Comparison of ENCODE assay signal across 8 cellular contexts in the genomic region with DNA sequence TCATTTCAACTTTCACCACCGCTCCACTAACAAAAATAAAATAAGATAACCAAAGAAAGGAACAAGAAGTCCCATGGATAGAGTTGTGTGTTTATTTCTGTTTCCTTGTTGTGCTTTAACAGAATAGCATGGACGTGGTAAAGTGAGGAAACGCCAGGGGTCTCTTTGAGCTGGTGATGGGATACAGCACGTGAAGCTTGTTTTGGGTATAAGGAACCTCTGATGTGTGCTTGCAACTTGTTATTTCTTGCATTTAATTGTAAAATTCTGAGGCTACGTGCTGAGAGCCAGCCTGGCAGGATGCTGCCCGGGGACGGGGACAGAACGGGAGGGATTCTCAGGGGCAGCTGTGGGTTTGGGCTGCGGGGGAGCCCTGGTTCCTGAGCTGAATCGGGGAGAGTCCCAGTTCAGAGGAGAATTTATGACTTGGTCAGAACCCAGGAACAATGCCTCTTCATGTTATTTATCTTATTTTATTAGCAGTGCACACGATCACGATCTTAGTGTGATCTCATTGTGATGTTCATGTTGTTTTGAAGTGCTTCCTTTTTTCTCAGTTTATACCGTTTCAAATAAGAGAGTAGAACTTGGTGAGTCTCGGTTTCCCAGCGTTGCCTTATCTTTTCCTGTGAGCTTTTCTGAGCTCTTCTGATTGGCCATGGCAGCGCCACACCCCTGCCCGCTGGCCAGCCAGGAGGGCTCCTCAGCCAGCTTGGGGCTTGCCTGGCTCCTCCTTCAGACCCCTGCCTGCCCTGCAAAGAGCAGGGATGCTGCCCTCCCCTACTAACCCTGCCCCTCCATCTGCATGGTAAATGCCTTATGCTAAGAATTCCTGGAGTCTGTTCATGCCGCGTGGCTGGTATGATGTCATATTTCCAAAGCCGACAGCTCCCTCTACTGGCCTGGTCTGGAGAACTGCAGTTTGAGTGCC.
DNase-seq lines count a peak whose midpoint lies in the region; ATAC-seq and TF ChIP-seq lines count a peak whose summit lies in the region.

No MANE protein-coding gene starts in this region.

- POLR2A ChIA-PET in activated CD4-positive, alpha-beta T cell treated with anti-CD3 and anti-CD28 coated beads, Interleukin-2, amount 10 ng/mL, durations not matched to agents 7 days and 5 days (lab: Charles Lee), result interaction anchor here (0.6 kb wide), 1 partner anchor 131 kb away, joined by 6 read pairs; no protein-coding TSS in a partner anchor

- peak overlapping the region; percentile 55 for H3K27ac ChIP-seq in C4-2B

- intact Hi-C loops in dendritic cell treated with granulocyte-macrophage colony-stimulating factor and Interleukin-4, amounts not matched to agents 40 ng/mL and 50 ng/mL, for 4 days (cut with micrococcal nuclease), result loop anchor here (1.0 to 5.0 kb wide), 3 partner anchors 63 to 345 kb away; a partner anchor contains a TSS

- H3K9me3 Mint-ChIP-seq in activated CD4-positive, alpha-beta T cell treated with anti-CD3 and anti-CD28 coated beads, Interleukin-2, amount 10 ng/mL, durations not matched to agents 7 days and 5 days, result no peaks in the 10 kb centered on the region
- H3K9me3 Mint-ChIP-seq in dendritic cell treated with granulocyte-macrophage colony-stimulating factor and Interleukin-4, amounts not matched to agents 40 ng/mL and 50 ng/mL, for 4 days, result no peaks in the 10 kb centered on the region

- H3K27me3 Mint-ChIP-seq in activated CD4-positive, alpha-beta T cell treated with anti-CD3 and anti-CD28 coated beads, Interleukin-2, amount 10 ng/mL, durations not matched to agents 7 days and 5 days, result peaks cover 5% of the 10 kb centered on the region
- H3K27me3 Mint-ChIP-seq in dendritic cell treated with granulocyte-macrophage colony-stimulating factor and Interleukin-4, amounts not matched to agents 40 ng/mL and 50 ng/mL, for 4 days, result peaks cover 43% of the 10 kb centered on the region

- H3K4me3 Mint-ChIP-seq in activated CD4-positive, alpha-beta T cell treated with anti-CD3 and anti-CD28 coated beads, Interleukin-2, amount 10 ng/mL, durations not matched to agents 7 days and 5 days, result peak overlapping the region; percentile 70
- H3K4me3 Mint-ChIP-seq in dendritic cell treated with granulocyte-macrophage colony-stimulating factor and Interleukin-4, amounts not matched to agents 40 ng/mL and 50 ng/mL, for 4 days, result peak overlapping the region; percentile 59

- H3K27ac Mint-ChIP-seq in activated CD4-positive, alpha-beta T cell treated with anti-CD3 and anti-CD28 coated beads, Interleukin-2, amount 10 ng/mL, durations not matched to agents 7 days and 5 days, result peak overlapping the region; percentile 78
- H3K27ac Mint-ChIP-seq in dendritic cell treated with granulocyte-macrophage colony-stimulating factor and Interleukin-4, amounts not matched to agents 40 ng/mL and 50 ng/mL, for 4 days, result peak overlapping the region; percentile 14

- no peaks in the 10 kb centered on the region for H3K36me3 Mint-ChIP-seq in activated CD4-positive, alpha-beta T cell treated with anti-CD3 and anti-CD28 coated beads, Interleukin-2, amount 10 ng/mL, durations not matched to agents 7 days and 5 days (ENCODE audit: low read depth)
- H3K36me3 Mint-ChIP-seq in dendritic cell treated with granulocyte-macrophage colony-stimulating factor and Interleukin-4, amounts not matched to agents 40 ng/mL and 50 ng/mL, for 4 days (ENCODE audit: low read depth), result no peaks in the 10 kb centered on the region

- CTCF ChIA-PET in activated CD4-positive, alpha-beta T cell treated with anti-CD3 and anti-CD28 coated beads, Interleukin-2, amount 10 ng/mL, durations not matched to agents 7 days and 5 days (lab: Charles Lee), result interaction anchor here (0.7 to 3.3 kb wide), 30 partner anchors 9 to 344 kb away, joined by 3 to 17 read pairs (median 4); no protein-coding TSS in a partner anchor

- TF ChIP-seq CTCF in C4-2B (conservative IDR thresholded peaks at IDR 0.05), result peak; percentile 93

- peaks cover 31% of the 10 kb centered on the region for H3K4me1 Mint-ChIP-seq in activated CD4-positive, alpha-beta T cell treated with anti-CD3 and anti-CD28 coated beads, Interleukin-2, amount 10 ng/mL, durations not matched to agents 7 days and 5 days
- peaks cover 58% of the 10 kb centered on the region for H3K4me1 Mint-ChIP-seq in dendritic cell treated with granulocyte-macrophage colony-stimulating factor and Interleukin-4, amounts not matched to agents 40 ng/mL and 50 ng/mL, for 4 days (ENCODE audit: low read depth)

- ATAC-seq in GM19324 (IDR thresholded peaks at IDR 0.05; ENCODE audit: low FRiP score, unreplicated experiment) (peak; percentile 57), HG03460 (IDR thresholded peaks at IDR 0.05; ENCODE audit: unreplicated experiment) (peak; percentile 41), left lobe of liver (peak; percentile 97)

- DNase-seq in NCI-H524 (lab: John Stamatoyannopoulos, UW), result peak; percentile 100
- DNase-seq in activated CD4-positive, alpha-beta T cell treated with anti-CD3 and anti-CD28 coated beads, Interleukin-2, amount 10 ng/mL, durations not matched to agents 7 days and 5 days, result peak; percentile 87
- DNase-seq in left lobe of liver (ENCODE audit: low spot score), result peak; percentile 90
- peak; percentile 71 for DNase-seq in stimulated activated CD4-positive, alpha-beta T cell treated with anti-CD3 and anti-CD28 coated beads, Interleukin-2, amount 100 ng/mL, for 4 hours (ENCODE audit: low read depth)

Comparison
In these comparisons a context has a peak if more than half of its experiments do, and no peak if none do; other contexts are left out.
1. Peak in every context shown above with its lines: DNase-seq, ATAC-seq and H3K27ac ChIP-seq.
2. ATAC-seq: peak in every context shown above with its lines; median percentile 97 in left lobe of liver; 57 in GM19324; 41 in HG03460.